In genomic region chr1:42777860-42778259, GRCh38 we compare ENCODE assay signal across 9 cellular contexts. TPM values are rescaled to one million over a fixed set of nuclear protein-coding genes. Genes with fewer than 3 reads are reported as not detected.
A peak's percentile ranks its signal among the peaks of the same experiment; 100 is the strongest.
DNase-seq lines count a peak whose midpoint lies in the region; ATAC-seq and TF ChIP-seq lines count a peak whose summit lies in the region.
"Had no signal": no experiment of that assay in that cellular context is flagged by ENCODE, and none has a peak within 500 bp of the region (broad histone marks: within the 10 kb centered on the region; RNA-seq: fewer than 3 reads in every experiment).

No MANE protein-coding gene starts in this region.

- dilution Hi-C loops in mammary epithelial cell (cut with HindIII; ENCODE audit: low sequenced_read_pairs): no loop called here

- H3K4me2 ChIP-seq in OCI-LY3 (ENCODE audit: low read length) (no peak overlapping the region), mammary epithelial cell (ENCODE audit: insufficient read depth, low read depth, low read length) (no peak overlapping the region)

- H3K9me3 ChIP-seq in OCI-LY3 (ENCODE audit: insufficient read depth, low read length) (no peaks in the 10 kb centered on the region), mammary epithelial cell (replicated peaks; ENCODE audit: insufficient read depth, low read length) (no peaks in the 10 kb centered on the region), left lung (no peaks in the 10 kb centered on the region)
- H3K9me3 ChIP-seq: SJSA1 had no signal

- no peak overlapping the region for H3K4me3 ChIP-seq in OCI-LY3 (ENCODE audit: low read length)
- H3K4me3 ChIP-seq in mammary epithelial cell (replicated peaks in 1 of 3; ENCODE audit: insufficient read depth in 1 of 3, low read depth in 2 of 3, low read length in 3 of 3): no peak overlapping the region
- no peak overlapping the region for H3K4me3 ChIP-seq in left lung
- H3K4me3 ChIP-seq: SJSA1 had no signal

- in situ Hi-C loops in mammary epithelial cell (cut with MboI; ENCODE audit: low sequenced_read_pairs in 2 of 2): loop anchor here in 1 of 2 donors (10.0 kb wide), 2 partner anchors 147 to 297 kb away; no protein-coding TSS in a partner anchor

- H3K36me3 ChIP-seq in OCI-LY3 (replicated peaks; ENCODE audit: low read depth, low read length) (peaks cover 19% of the 10 kb centered on the region), mammary epithelial cell (ENCODE audit: insufficient read depth, low read length) (peaks cover 5% of the 10 kb centered on the region), left lung (peaks cover 0 to 74% of the 10 kb centered on the region in 2 donors)

- peak; percentile 16 for TF ChIP-seq CTCF in GM20000 (IDR thresholded peaks at IDR 0.05; ENCODE audit: extremely low read depth, missing control alignments)
- peak; percentile 56 for TF ChIP-seq CTCF in OCI-LY3 (IDR thresholded peaks at IDR 0.05; ENCODE audit: low read depth, low read length)
- peak; percentile 77 to 83 for TF ChIP-seq CTCF in mammary epithelial cell (conservative IDR thresholded peaks at IDR 0.05 in 1 of 2, IDR thresholded peaks at IDR 0.05 in 1 of 2; ENCODE audit: extremely low read depth in 1 of 2, insufficient read depth in 1 of 2, low read depth in 1 of 2, low read length in 2 of 2)
- peak; percentile 30 to 60 for TF ChIP-seq CTCF in left lung (IDR thresholded peaks at IDR 0.05)

- ATAC-seq in left lung: peak; percentile 78

- H3K9ac ChIP-seq in OCI-LY3 (ENCODE audit: low read length) (no peak overlapping the region), mammary epithelial cell (ENCODE audit: insufficient read depth, low read length) (no peak overlapping the region)

- CTCF ChIA-PET in mammary epithelial cell (lab: Charles Lee; ENCODE audit: low non-redundant PET): interaction anchor here (0.6 to 1.0 kb wide), 4 partner anchors 11 to 296 kb away, joined by 3 to 9 read pairs (median 4); partner anchors contain the start of genes C1orf50 and P3H1

- H3K27me3 ChIP-seq in OCI-LY3 (ENCODE audit: low read depth, low read length) (no peaks in the 10 kb centered on the region), mammary epithelial cell (ENCODE audit: insufficient read depth, low read length) (no peaks in the 10 kb centered on the region), left lung (no peaks in the 10 kb centered on the region)
- H3K27me3 ChIP-seq: SJSA1 had no signal

- H3K27ac ChIP-seq in OCI-LY3 (ENCODE audit: low read length): no peak overlapping the region
- no peak overlapping the region for H3K27ac ChIP-seq in mammary epithelial cell (ENCODE audit: insufficient read depth, low read depth, low read length)
- no peak overlapping the region for H3K27ac ChIP-seq in left lung
- H3K27ac ChIP-seq: SJSA1 had no signal

- H2AFZ ChIP-seq in OCI-LY3 (ENCODE audit: low read depth, low read length): no peak overlapping the region
- H2AFZ ChIP-seq in mammary epithelial cell (ENCODE audit: low read depth, low read length): no peak overlapping the region

- intact Hi-C loops in mammary epithelial cell (cut with micrococcal nuclease): loop anchor here (1.0 to 5.0 kb wide), 4 partner anchors 127 to 449 kb away; no protein-coding TSS in a partner anchor
- intact Hi-C loops in left lung (cut with DNase I): no loop called here

- BruUV-seq in mammary epithelial cell (replicated peaks; lab: Mats Ljungman, UMichigan): no TSS peak

- H4K20me1 ChIP-seq in OCI-LY3 (ENCODE audit: insufficient read depth, low read length) (no peaks in the 10 kb centered on the region), mammary epithelial cell (ENCODE audit: insufficient read depth, low read length) (no peaks in the 10 kb centered on the region)

- DNase-seq in COLO668 (lab: John Stamatoyannopoulos, UW; ENCODE audit: unreplicated experiment) (peak; percentile 48), GM20000 (ENCODE audit: low spot score) (peak; percentile 61), mammary epithelial cell (no peak), left lung (no peak), NCI-H187 (lab: John Stamatoyannopoulos, UW) (no peak), NCI-H226 (no peak)
- DNase-seq in NK-92 treated with Interleukin-12 subunit alpha and Interleukin-12 subunit beta, amount 100 ng/mL, for 24 hours (lab: John Stamatoyannopoulos, UW): no peak

- H3K4me1 ChIP-seq in OCI-LY3 (ENCODE audit: low read length): no peaks in the 10 kb centered on the region
- no peaks in the 10 kb centered on the region for H3K4me1 ChIP-seq in mammary epithelial cell (ENCODE audit: insufficient read depth, low read length)
- H3K4me1 ChIP-seq in left lung: no peaks in the 10 kb centered on the region
- H3K4me1 ChIP-seq: SJSA1 had no signal

- H3K79me2 ChIP-seq in OCI-LY3 (ENCODE audit: low read length) (no peaks in the 10 kb centered on the region), mammary epithelial cell (ENCODE audit: insufficient read depth, low read length) (peaks cover 5% of the 10 kb centered on the region)

RNA-seq across cellular contexts. Expression of gene TMEM269, which starts 6.9 kb away (rescaled TPM):
- total RNA-seq in mammary epithelial cell (under 1 TPM in 1 of 2 donors, not detected in 1; 0.16 TPM), left lung (under 1 TPM in 1 of 2 donors, not detected in 1; 0.17 TPM)
- 0.02 TPM for polyA plus RNA-seq in mammary epithelial cell
- polyA minus RNA-seq in mammary epithelial cell: not detected
- total RNA-seq: SJSA1 had no signal

RNA-seq across cellular contexts. Expression of gene C1orf50, which starts 10.8 kb away (rescaled TPM):
- 10 to 100 TPM in 1 of 2 donors, 1 to 10 TPM in 1; 4.0 to 11.0 TPM for total RNA-seq in mammary epithelial cell
- 5.8 TPM for polyA plus RNA-seq in mammary epithelial cell
- not detected for polyA minus RNA-seq in mammary epithelial cell
- 1 to 10 TPM; 4.3 to 6.9 TPM for total RNA-seq in left lung

RNA-seq across cellular contexts. Expression of gene P3H1, which starts 11.0 kb away (rescaled TPM):
- total RNA-seq in mammary epithelial cell (10 to 100 TPM; 40.1 to 44.0 TPM), left lung (10 to 100 TPM; 47.4 to 76.1 TPM)
- 42.5 TPM for polyA plus RNA-seq in mammary epithelial cell
- polyA minus RNA-seq in mammary epithelial cell: 30.0 TPM

RNA-seq across cellular contexts. Expression of gene CLDN19, which starts 37.8 kb away (rescaled TPM):
- total RNA-seq in mammary epithelial cell (1 to 10 TPM in 1 of 2 donors, not detected in 1; 2.5 TPM), left lung (not detected)
- polyA plus RNA-seq in mammary epithelial cell: 0.10 TPM
- polyA minus RNA-seq in mammary epithelial cell: not detected
- total RNA-seq: SJSA1 had no signal

RNA-seq across cellular contexts. Expression of gene ERMAP, which starts 39.1 kb away (rescaled TPM):
- total RNA-seq in mammary epithelial cell (10 to 100 TPM; 11.2 to 15.3 TPM), left lung (10 to 100 TPM; 13.8 to 14.4 TPM)
- 5.5 TPM for polyA plus RNA-seq in mammary epithelial cell
- 6.4 TPM for polyA minus RNA-seq in mammary epithelial cell

Comparison
In these comparisons a context has a peak if more than half of its experiments do, and no peak if none do; other contexts are left out.
1. DNase-seq: peak in COLO668 (single experiment) and GM20000 (single experiment); none in mammary epithelial cell (single experiment), left lung (0 of 2), NCI-H187 (0 of 2), NK-92 treated with Interleukin-12 subunit alpha and Interleukin-12 subunit beta, amount 100 ng/mL, for 24 hours (single experiment) and NCI-H226 (single experiment).
2. CTCF ChIP-seq: peak in every context shown above with its lines; median percentile 80 in mammary epithelial cell; 56 in OCI-LY3; 45 in left lung; 16 in GM20000.